Comparison of ENCODE assay signal across 21 cellular contexts in the genomic region with DNA sequence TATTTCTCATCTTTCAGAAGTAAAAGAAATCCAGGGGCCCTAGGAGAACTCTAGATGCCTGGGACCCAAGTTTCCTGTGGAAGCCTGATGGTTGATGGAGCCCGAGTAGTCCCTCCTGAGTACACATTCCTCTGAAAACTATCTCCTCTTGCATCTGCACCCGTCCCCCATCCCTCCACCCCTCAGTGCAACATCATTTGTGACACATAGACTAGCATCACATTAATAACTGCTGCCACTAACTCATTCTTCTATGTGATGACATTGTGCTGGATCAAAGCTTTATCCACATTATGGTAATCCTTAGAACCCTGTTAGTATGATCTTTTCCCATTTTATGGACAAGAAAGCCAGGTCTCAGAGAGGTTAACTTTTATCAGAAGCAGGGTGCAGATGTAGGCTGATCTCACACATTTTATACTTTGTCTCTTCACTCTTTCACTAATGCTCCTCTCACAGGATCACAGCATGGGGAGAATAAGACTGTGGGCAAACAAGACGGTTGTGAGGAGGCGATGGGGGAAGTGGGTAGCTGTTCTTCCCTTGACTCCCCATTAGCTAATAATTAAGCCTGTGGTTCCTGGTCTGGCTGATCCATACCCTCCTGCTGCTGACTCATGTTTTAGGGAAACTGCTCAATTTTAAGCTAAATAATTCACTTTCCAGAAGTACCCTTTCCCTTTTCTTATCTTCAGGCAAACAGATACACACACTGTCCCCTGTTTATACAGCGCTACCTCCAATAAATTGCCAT. TPM values are rescaled to one million over a fixed set of nuclear protein-coding genes. Genes with fewer than 3 reads are reported as not detected.
A peak's percentile ranks its signal among the peaks of the same experiment; 100 is the strongest.
DNase-seq lines count a peak whose midpoint lies in the region; ATAC-seq and TF ChIP-seq lines count a peak whose summit lies in the region.
"Had no signal": no experiment of that assay in that cellular context is flagged by ENCODE, and none has a peak within 500 bp of the region (broad histone marks: within the 10 kb centered on the region; RNA-seq: fewer than 3 reads in every experiment).

No MANE protein-coding gene starts in this region.

- H3K9ac ChIP-seq in endodermal cell (ENCODE audit: extremely low read depth, low read length, poor library complexity, severe bottlenecking) (no peak overlapping the region), mesendoderm (ENCODE audit: low read length) (no peak overlapping the region)
- H3K9ac ChIP-seq: BLaER1 had no signal

- H3K4me3 Mint-ChIP-seq in activated CD4-positive, alpha-beta T cell treated with anti-CD3 and anti-CD28 coated beads for 36 hours: no peak overlapping the region
- peak overlapping the region; percentile 12 for H3K4me3 Mint-ChIP-seq in endodermal cell

- peak overlapping the region; percentile 12 for H3K27ac Mint-ChIP-seq in activated CD4-positive, alpha-beta T cell treated with anti-CD3 and anti-CD28 coated beads for 36 hours
- peak overlapping the region; percentile 27 for H3K27ac Mint-ChIP-seq in endodermal cell

- H2BK120ac ChIP-seq in mesendoderm (ENCODE audit: low read depth, low read length): no peak overlapping the region

- H3K27me3 ChIP-seq in endodermal cell (ENCODE audit: control insufficient read depth, insufficient read depth, low read length, poor library complexity, severe bottlenecking) (no peaks in the 10 kb centered on the region), mesendoderm (ENCODE audit: insufficient read depth, low read length, poor library complexity) (no peaks in the 10 kb centered on the region)
- H3K27me3 ChIP-seq: BLaER1, heart left ventricle, ovary, stomach had no signal

- H3K4me1 Mint-ChIP-seq in activated CD4-positive, alpha-beta T cell treated with anti-CD3 and anti-CD28 coated beads for 36 hours: peaks cover 27% of the 10 kb centered on the region
- peaks cover 24% of the 10 kb centered on the region for H3K4me1 Mint-ChIP-seq in endodermal cell

- H3K18ac ChIP-seq in mesendoderm (ENCODE audit: low read length): no peak overlapping the region

- CTCF ChIA-PET in activated CD4-positive, alpha-beta T cell treated with anti-CD3 and anti-CD28 coated beads for 36 hours (lab: Charles Lee): interaction anchor here (0.7 to 1.0 kb wide), 4 partner anchors 13 to 243 kb away, joined by 3 read pairs; no protein-coding TSS in a partner anchor

- H3K27me3 Mint-ChIP-seq in activated CD4-positive, alpha-beta T cell treated with anti-CD3 and anti-CD28 coated beads for 36 hours: no peaks in the 10 kb centered on the region
- H3K27me3 Mint-ChIP-seq in endodermal cell (ENCODE audit: insufficient read depth): no peaks in the 10 kb centered on the region

- H3K4me3 ChIP-seq in endodermal cell (ENCODE audit: low read length) (no peak overlapping the region), mesendoderm (ENCODE audit: low read length) (no peak overlapping the region)
- H3K4me3 ChIP-seq: BLaER1, heart left ventricle, ovary, stomach had no signal

- no peak overlapping the region for H4K5ac ChIP-seq in mesendoderm (ENCODE audit: low read length)

- POLR2A ChIA-PET in activated CD4-positive, alpha-beta T cell treated with anti-CD3 and anti-CD28 coated beads for 36 hours (lab: Charles Lee): interaction anchor here (1.4 kb wide), 1 partner anchor 242 kb away, joined by 9 read pairs; no protein-coding TSS in a partner anchor

- no peak overlapping the region for H4K8ac ChIP-seq in mesendoderm (ENCODE audit: low read depth, low read length)

- H3K56ac ChIP-seq in mesendoderm (ENCODE audit: low read length): no peak overlapping the region

- H3K4me2 ChIP-seq in mesendoderm (ENCODE audit: low read length): no peak overlapping the region
- H3K4me2 ChIP-seq: BLaER1 had no signal

- no peak overlapping the region for H3K27ac ChIP-seq in endodermal cell (ENCODE audit: low read depth, low read length)
- H3K27ac ChIP-seq in mesendoderm (ENCODE audit: low read depth, low read length): no peak overlapping the region
- H3K27ac ChIP-seq: BLaER1, ovary, RWPE1 had no signal

- WGBS in endodermal cell (ENCODE audit: insufficient coverage in 1 of 2, insufficient read length in 1 of 2), 2 experiments: 82 to 85% methylated on average over 3 to 5 of the region's 5 CpGs
- WGBS in mesendoderm (ENCODE audit: extremely low coverage, insufficient coverage, low lambda C conversion rate): no CpG with 5 or more reads among the region's 5 CpGs

- DNase-seq in activated CD4-positive, alpha-beta T cell treated with anti-CD3 and anti-CD28 coated beads for 36 hours: no peak
- no peak for DNase-seq in activated CD4-positive, alpha-beta T cell treated with anti-CD3 and anti-CD28 coated beads for 1 hour
- DNase-seq in HK-2 (ENCODE audit: unreplicated experiment): peak; percentile 35
- DNase-seq in endodermal cell: no peak
- DNase-seq in renal cortical epithelial cell (ENCODE audit: low read depth): peak; percentile 95
- DNase-seq in NCI-H2107 treated with DMSO at 0.1 percent for 48 hours (lab: John Stamatoyannopoulos, UW; ENCODE audit: unreplicated experiment): no peak
- DNase-seq in NCI-H524 treated with DMSO at 0.1 percent for 48 hours (lab: John Stamatoyannopoulos, UW): no peak
- no peak for DNase-seq in mesendoderm
- DNase-seq: activated naive CD4-positive, alpha-beta T cell treated with Interleukin-2 at 50 U/mL for 16 hours; heart left ventricle; NCI-H1436; NCI-H2227 treated with DMSO at 0.1 percent for 48 hours; NK-92 treated with Interleukin-12 subunit alpha and Interleukin-12 subunit beta, amount 100 ng/mL, for 24 hours; ovary; stimulated activated CD4-positive, alpha-beta T cell treated with anti-CD3 and anti-CD28 coated beads, Interleukin-1b, Interleukin-23, amount 100 ng/mL, for 48 hours; stomach; trophoblast cell had no signal

- H2BK5ac ChIP-seq in mesendoderm (ENCODE audit: low read length): no peak overlapping the region

- peaks cover 6% of the 10 kb centered on the region for H3K4me1 ChIP-seq in endodermal cell (ENCODE audit: control insufficient read depth, insufficient read depth, low read length)
- H3K4me1 ChIP-seq in mesendoderm (ENCODE audit: control insufficient read depth, low read depth, low read length): no peaks in the 10 kb centered on the region

- no peaks in the 10 kb centered on the region for H3K79me1 ChIP-seq in mesendoderm (ENCODE audit: low read length)

- no peak overlapping the region for H2AK5ac ChIP-seq in mesendoderm (ENCODE audit: low read length)

- H3K23ac ChIP-seq in mesendoderm (ENCODE audit: low read length): no peak overlapping the region

- TF ChIP-seq CTCF in endodermal cell (conservative IDR thresholded peaks at IDR 0.05): no peak

- H3K79me2 ChIP-seq in mesendoderm (ENCODE audit: control insufficient read depth, insufficient read depth, low read length): no peaks in the 10 kb centered on the region

- no peak overlapping the region for H3K4ac ChIP-seq in mesendoderm (ENCODE audit: low read depth, low read length)

- H3K9me3 Mint-ChIP-seq in activated CD4-positive, alpha-beta T cell treated with anti-CD3 and anti-CD28 coated beads for 36 hours (ENCODE audit: low read depth): no peaks in the 10 kb centered on the region
- no peaks in the 10 kb centered on the region for H3K9me3 Mint-ChIP-seq in endodermal cell

- H2BK15ac ChIP-seq in mesendoderm (replicated peaks; ENCODE audit: low read depth): no peak overlapping the region

- intact Hi-C loops in activated CD4-positive, alpha-beta T cell treated with anti-CD3 and anti-CD28 coated beads for 36 hours (cut with DNase I, micrococcal nuclease): loop anchor here in 1 of 2 experiments (5.0 kb wide), 1 partner anchor 251 kb away; no protein-coding TSS in a partner anchor

- H3K36me3 Mint-ChIP-seq in activated CD4-positive, alpha-beta T cell treated with anti-CD3 and anti-CD28 coated beads for 36 hours (ENCODE audit: low read depth): peaks cover 48% of the 10 kb centered on the region
- peaks cover 41% of the 10 kb centered on the region for H3K36me3 Mint-ChIP-seq in endodermal cell (ENCODE audit: low read depth)

- H3K36me3 ChIP-seq in endodermal cell (ENCODE audit: control insufficient read depth, insufficient read depth, low read length) (peaks cover 63% of the 10 kb centered on the region), mesendoderm (ENCODE audit: control insufficient read depth, insufficient read depth, low read length) (peaks cover 11% of the 10 kb centered on the region)
- H3K36me3 ChIP-seq: ovary had no signal

- H3K9me3 ChIP-seq in endodermal cell (ENCODE audit: control insufficient read depth, low read length): no peaks in the 10 kb centered on the region
- H3K9me3 ChIP-seq: BLaER1, heart left ventricle, ovary, stomach had no signal

- ATAC-seq in activated CD4-positive, alpha-beta T cell treated with anti-CD3 and anti-CD28 coated beads for 36 hours: no peak
- ATAC-seq: activated CD4-positive, CD25-positive, alpha-beta regulatory T cell treated with anti-CD3 and anti-CD28 coated beads, Interleukin-2, amount 50 U/mL, for 24 hours; heart left ventricle had no signal

RNA-seq across cellular contexts. Expression of gene HK3, which starts 3.9 kb away (rescaled TPM):
- not detected for total RNA-seq in activated CD4-positive, alpha-beta T cell treated with anti-CD3 and anti-CD28 coated beads for 36 hours
- total RNA-seq in endodermal cell (under 1 TPM in 1 of 2 donors, not detected in 1; 0.55 TPM), renal cortical epithelial cell (0.05 and 0.17 TPM in 2 replicates)
- not detected for polyA plus RNA-seq in endodermal cell (2013, experiment 1 of 2)
- polyA plus RNA-seq in endodermal cell (2013, experiment 2 of 2): not detected
- not detected for polyA plus RNA-seq in mesendoderm (2013, experiment 1 of 2)
- polyA plus RNA-seq in mesendoderm (2013, experiment 2 of 2): not detected
- total RNA-seq: fibroblast of lung had no signal
- polyA plus RNA-seq: fibroblast of lung had no signal

Comparison
In these comparisons a context has a peak if more than half of its experiments do, and no peak if none do; other contexts are left out.
1. DNase-seq: peak in HK-2 (single experiment) and renal cortical epithelial cell (single experiment); none in activated CD4-positive, alpha-beta T cell treated with anti-CD3 and anti-CD28 coated beads for 36 hours (single experiment), activated CD4-positive, alpha-beta T cell treated with anti-CD3 and anti-CD28 coated beads for 1 hour (single experiment), endodermal cell (single experiment), NCI-H2107 treated with DMSO at 0.1 percent for 48 hours (single experiment), NCI-H524 treated with DMSO at 0.1 percent for 48 hours (single experiment) and mesendoderm (single experiment).